ENCODE assay signal across 8 cellular contexts in genomic region chr6:158870418-158870957, GRCh38. TPM values are rescaled to one million over a fixed set of nuclear protein-coding genes. Genes with fewer than 3 reads are reported as not detected.
DNase-seq lines count a peak whose midpoint lies in the region; ATAC-seq and TF ChIP-seq lines count a peak whose summit lies in the region.

No MANE protein-coding gene starts in this region.

- H4K20me1 ChIP-seq in Karpas-422 (ENCODE audit: insufficient read depth, low read depth, low read length) = no peaks in the 10 kb centered on the region

- no peak for DNase-seq in activated T-cell treated with anti-CD3 and anti-CD28 coated beads, Interleukin-2, amount 50 U/mL, for 24 hours
- DNase-seq in activated T-cell treated with anti-CD3 and anti-CD28 coated beads for 4 hours (no peak), Karpas-422 (peak; percentile 67), gastrocnemius medialis (no peak), AG08395 (ENCODE audit: low spot score) (no peak), NCI-H345 (lab: John Stamatoyannopoulos, UW) (no peak), NCI-H69 (lab: John Stamatoyannopoulos, UW) (no peak)

- H3K4me3 Mint-ChIP-seq in activated T-cell treated with anti-CD3 and anti-CD28 coated beads, Interleukin-2, amount 50 U/mL, for 24 hours = peak overlapping the region; percentile 81

- no peaks in the 10 kb centered on the region for H3K9me2 ChIP-seq in Karpas-422 (replicated peaks; ENCODE audit: insufficient read depth, low read length)

- 89 to 93% methylated on average over 11 of the region's 11 CpGs for WGBS in ectodermal cell, 2 experiments

- no peaks in the 10 kb centered on the region for H3K36me3 Mint-ChIP-seq in activated T-cell treated with anti-CD3 and anti-CD28 coated beads, Interleukin-2, amount 50 U/mL, for 24 hours (ENCODE audit: low read depth)

- H3K36me3 ChIP-seq in Karpas-422 (ENCODE audit: insufficient read depth, low read length) (no peaks in the 10 kb centered on the region), ectodermal cell (ENCODE audit: control insufficient read depth, insufficient read depth, low read length) (no peaks in the 10 kb centered on the region), gastrocnemius medialis (no peaks in the 10 kb centered on the region)

- in situ Hi-C loops in gastrocnemius medialis (cut with MboI; ENCODE audit: low sequenced_read_pairs in 4 of 4) = no loop called here

- no peak for TF ChIP-seq CTCF in gastrocnemius medialis (IDR thresholded peaks at IDR 0.05 in 4 of 5, conservative IDR thresholded peaks at IDR 0.05 in 1 of 5)

- peaks cover 2% of the 10 kb centered on the region for H3K9me3 Mint-ChIP-seq in activated T-cell treated with anti-CD3 and anti-CD28 coated beads, Interleukin-2, amount 50 U/mL, for 24 hours

- H3K9ac ChIP-seq in Karpas-422 (ENCODE audit: low read length) = peak overlapping the region; percentile 88

- no peak for ATAC-seq in gastrocnemius medialis

- H3K4me3 ChIP-seq in Karpas-422 (ENCODE audit: low read length) = peak overlapping the region; percentile 74
- H3K4me3 ChIP-seq in ectodermal cell (ENCODE audit: insufficient read depth, low read depth, low read length) = peak overlapping the region; percentile 52
- H3K4me3 ChIP-seq in gastrocnemius medialis = peak overlapping the region in 3 of 4 donors; percentile 53 to 56 (median 54)

- peak overlapping the region; percentile 87 for H3K4me2 ChIP-seq in Karpas-422 (ENCODE audit: low read depth, low read length, poor library complexity, severe bottlenecking)

- intact Hi-C loops in gastrocnemius medialis (cut with DNase I; ENCODE audit: low total_unique reads) = no loop called here

- H3K4me1 ChIP-seq in Karpas-422 (ENCODE audit: low read length) = peaks cover 57% of the 10 kb centered on the region
- H3K4me1 ChIP-seq in ectodermal cell (ENCODE audit: control insufficient read depth, insufficient read depth, low read length) = no peaks in the 10 kb centered on the region
- H3K4me1 ChIP-seq in gastrocnemius medialis = peaks cover 6 to 10% of the 10 kb centered on the region in 2 donors

- TF ChIP-seq POLR2A in gastrocnemius medialis (IDR thresholded peaks at IDR 0.05) = no peak

- H3K27ac Mint-ChIP-seq in activated T-cell treated with anti-CD3 and anti-CD28 coated beads, Interleukin-2, amount 50 U/mL, for 24 hours = peak overlapping the region; percentile 100

- H3K27ac ChIP-seq in Karpas-422 (ENCODE audit: low read length) (peak overlapping the region; percentile 98), ectodermal cell (ENCODE audit: insufficient read depth, low read depth, low read length, poor library complexity, severe bottlenecking) (no peak overlapping the region), gastrocnemius medialis (peak overlapping the region in 3 of 4 donors; percentile 72 to 80 (median 76))

- H3K79me2 ChIP-seq in Karpas-422 (ENCODE audit: low read length) = no peaks in the 10 kb centered on the region

- peaks cover 40% of the 10 kb centered on the region for H3K4me1 Mint-ChIP-seq in activated T-cell treated with anti-CD3 and anti-CD28 coated beads, Interleukin-2, amount 50 U/mL, for 24 hours (ENCODE audit: low read depth)

- H3K27me3 ChIP-seq in Karpas-422 (ENCODE audit: low read length) (no peaks in the 10 kb centered on the region), ectodermal cell (ENCODE audit: control insufficient read depth, insufficient read depth, low read length, poor library complexity, severe bottlenecking) (peaks cover 7% of the 10 kb centered on the region), gastrocnemius medialis (no peaks in the 10 kb centered on the region)

- no peaks in the 10 kb centered on the region for H3K27me3 Mint-ChIP-seq in activated T-cell treated with anti-CD3 and anti-CD28 coated beads, Interleukin-2, amount 50 U/mL, for 24 hours

- H2AFZ ChIP-seq in Karpas-422 (ENCODE audit: low read length) = peak overlapping the region; percentile 70; the same call in 1 of the 2 replicates

- H3K9me3 ChIP-seq in Karpas-422 (ENCODE audit: low read length) (no peaks in the 10 kb centered on the region), ectodermal cell (ENCODE audit: control insufficient read depth, low read length) (no peaks in the 10 kb centered on the region), gastrocnemius medialis (no peaks in the 10 kb centered on the region)

RNA-seq across cellular contexts. Expression of gene EZR, which starts 51.3 kb away (rescaled TPM):
- 88.5 and 185 TPM in 2 replicates for total RNA-seq in Karpas-422 (2014; rRNA removed; shearing (Covaris generic); ENCODE audit: low replicate concordance)
- 65.9 TPM for polyA plus RNA-seq in ectodermal cell (2013, experiment 1 of 4)
- polyA plus RNA-seq in ectodermal cell (2013, experiment 2 of 4) = 67.9 TPM
- 57.2 TPM for polyA plus RNA-seq in ectodermal cell (2013, experiment 3 of 4)
- polyA plus RNA-seq in ectodermal cell (2013, experiment 4 of 4) = 57.9 TPM
- 10 to 100 TPM; 18.1 to 54.1 (median 33.6) TPM for total RNA-seq in gastrocnemius medialis
